35 cellular contexts compared by ENCODE assay signal in the genomic region with DNA sequence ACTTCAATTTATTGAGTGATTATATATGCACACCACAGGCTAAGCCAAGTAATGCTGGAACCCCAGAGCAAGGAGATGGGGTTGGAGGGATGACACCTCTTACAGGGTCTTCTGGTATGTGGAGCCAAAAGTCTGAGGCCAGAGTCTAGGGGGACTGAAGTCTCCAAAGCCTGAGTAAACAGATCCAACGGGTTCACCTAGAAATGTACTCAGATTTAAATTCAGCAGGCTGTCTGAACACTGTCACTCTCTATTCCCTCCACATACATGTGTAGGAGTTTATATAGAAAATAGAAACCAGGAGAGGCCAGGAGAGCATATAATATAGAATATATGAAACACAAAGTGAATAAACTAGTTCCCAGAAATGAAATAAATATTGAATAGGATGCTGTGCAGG.
"Had no signal": no experiment of that assay in that cellular context is flagged by ENCODE, and none has a peak within 500 bp of the region (broad histone marks: within the 10 kb centered on the region; RNA-seq: fewer than 3 reads in every experiment).

No MANE protein-coding gene starts in this region.

- H3K4me3 ChIP-seq: adrenal gland, ascending aorta, body of pancreas, breast epithelium, cardiac muscle cell had no signal

- DNase-seq: activated effector memory CD4-positive, alpha-beta T cell treated with anti-CD3 and anti-CD28 coated beads, Interleukin-2, amount 50 U/mL, for 16 hours; activated effector memory CD4-positive, alpha-beta T cell treated with Interleukin-2 at 50 U/mL for 16 hours; activated gamma-delta T cell; activated gamma-delta T cell treated with Interleukin-2 at 50 U/mL for 16 hours; activated naive CD4-positive, alpha-beta T cell; activated naive CD4-positive, alpha-beta T cell treated with anti-CD3 and anti-CD28 coated beads for 36 hours; activated naive CD4-positive, alpha-beta T cell treated with anti-CD3 and anti-CD28 coated beads, Interleukin-2, amount 10 ng/mL, durations not matched to agents 7 days and 5 days; activated naive CD4-positive, alpha-beta T cell treated with anti-CD3 and anti-CD28 coated beads, Interleukin-2, amount 50 U/mL, for 16 hours; activated naive CD4-positive, alpha-beta T cell treated with Interleukin-2 at 50 U/mL for 16 hours; activated naive CD8-positive, alpha-beta T cell treated with anti-CD3 and anti-CD28 coated beads for 36 hours; activated naive CD8-positive, alpha-beta T cell treated with anti-CD3 and anti-CD28 coated beads, Interleukin-2, amount 10 ng/mL, durations not matched to agents 7 days and 5 days; activated naive CD8-positive, alpha-beta T cell treated with anti-CD3 and anti-CD28 coated beads, Interleukin-2, amount 50 U/mL, for 24 hours; activated T-cell treated with anti-CD3 and anti-CD28 coated beads for 4 hours; activated T-cell treated with anti-CD3 and anti-CD28 coated beads, Interleukin-2, amount 50 U/mL, for 1 hour; activated T-cell treated with anti-CD3 and anti-CD28 coated beads, Interleukin-2, amount 50 U/mL, for 24 hours; activated T-cell treated with anti-CD3 and anti-CD28 coated beads, Interleukin-2, amount 50 U/mL, for 4 hours; activated T-cell treated with anti-CD3 and anti-CD28 coated beads, Interleukin-2, amount 50 U/mL, for 48 hours; activated T-cell treated with anti-CD3 and anti-CD28 coated beads, Interleukin-2, amount 50 U/mL, for 72 hours; adrenal gland; amniotic stem cell; amygdala; anterior cingulate cortex; aorta; body of pancreas; brain microvascular endothelial cell; caudate nucleus; central memory CD4-positive, alpha-beta T cell; cerebellar nuclear complex had no signal

- H3K27me3 ChIP-seq: adrenal gland, ascending aorta, body of pancreas, brain microvascular endothelial cell, breast epithelium, cardiac muscle cell had no signal

- H3K9me3 ChIP-seq: adrenal gland, ascending aorta, body of pancreas, breast epithelium had no signal

- H3K4me1 ChIP-seq: body of pancreas, breast epithelium had no signal

- H3K36me3 ChIP-seq: adrenal gland, ascending aorta, brain microvascular endothelial cell, breast epithelium, cardiac muscle cell had no signal

- ATAC-seq: activated naive CD4-positive, alpha-beta T cell treated with anti-CD3 and anti-CD28 coated beads, Interleukin-2, amount 50 U/mL, for 72 hours; activated naive CD8-positive, alpha-beta T cell treated with anti-CD3 and anti-CD28 coated beads, Interleukin-2, amount 50 U/mL, for 24 hours; activated T-cell treated with anti-CD3 and anti-CD28 coated beads, Interleukin-2, amount 50 U/mL, for 4 hours; activated T-cell treated with anti-CD3 and anti-CD28 coated beads, Interleukin-2, amount 50 U/mL, for 72 hours; activated T-helper 17 cell treated with anti-CD3 and anti-CD28 coated beads, Interleukin-2, amount 50 U/mL, for 72 hours; body of pancreas had no signal

- H3K27ac ChIP-seq: adrenal gland, ascending aorta, body of pancreas, brain microvascular endothelial cell, breast epithelium, cardiac muscle cell had no signal

- FAIRE-seq: astrocyte, bronchial epithelial cell had no signal
